In the genomic region with DNA sequence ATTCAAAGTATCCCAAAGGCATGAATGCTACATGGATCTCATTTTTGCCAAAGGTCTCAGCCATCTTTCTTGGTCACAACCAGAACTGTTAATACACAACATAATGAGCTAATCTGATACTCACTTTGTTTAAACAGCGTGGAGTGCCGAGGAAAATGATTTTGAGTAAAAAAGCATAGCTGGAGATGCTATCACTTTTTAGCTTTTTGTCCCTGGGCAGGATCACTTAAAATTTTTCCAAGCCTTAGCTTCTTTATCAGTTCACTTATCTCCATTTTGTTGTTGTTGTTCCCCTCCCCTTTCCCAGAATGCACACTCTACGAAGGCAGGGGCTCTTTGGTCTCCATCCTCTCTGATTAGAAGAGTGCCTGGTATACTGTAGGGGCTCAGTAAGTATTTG, we compare ENCODE assay signal across 6 cellular contexts.
"Had no signal": no experiment of that assay in that cellular context is flagged by ENCODE, and none has a peak within 500 bp of the region (broad histone marks: within the 10 kb centered on the region; RNA-seq: fewer than 3 reads in every experiment).

No MANE protein-coding gene starts in this region.

- ATAC-seq: GM23338, HepG2, K562 had no signal

- H3K4me2 ChIP-seq: GM23338 had no signal

- H3K4me3 ChIP-seq: GM23338, K562 had no signal

- H2AFZ ChIP-seq: GM23338 had no signal

- DNase-seq: H9, HCEC 1CT had no signal

- H3K27ac ChIP-seq: HL-60 had no signal
